ENCODE assay signal across 9 cellular contexts in the genomic region with DNA sequence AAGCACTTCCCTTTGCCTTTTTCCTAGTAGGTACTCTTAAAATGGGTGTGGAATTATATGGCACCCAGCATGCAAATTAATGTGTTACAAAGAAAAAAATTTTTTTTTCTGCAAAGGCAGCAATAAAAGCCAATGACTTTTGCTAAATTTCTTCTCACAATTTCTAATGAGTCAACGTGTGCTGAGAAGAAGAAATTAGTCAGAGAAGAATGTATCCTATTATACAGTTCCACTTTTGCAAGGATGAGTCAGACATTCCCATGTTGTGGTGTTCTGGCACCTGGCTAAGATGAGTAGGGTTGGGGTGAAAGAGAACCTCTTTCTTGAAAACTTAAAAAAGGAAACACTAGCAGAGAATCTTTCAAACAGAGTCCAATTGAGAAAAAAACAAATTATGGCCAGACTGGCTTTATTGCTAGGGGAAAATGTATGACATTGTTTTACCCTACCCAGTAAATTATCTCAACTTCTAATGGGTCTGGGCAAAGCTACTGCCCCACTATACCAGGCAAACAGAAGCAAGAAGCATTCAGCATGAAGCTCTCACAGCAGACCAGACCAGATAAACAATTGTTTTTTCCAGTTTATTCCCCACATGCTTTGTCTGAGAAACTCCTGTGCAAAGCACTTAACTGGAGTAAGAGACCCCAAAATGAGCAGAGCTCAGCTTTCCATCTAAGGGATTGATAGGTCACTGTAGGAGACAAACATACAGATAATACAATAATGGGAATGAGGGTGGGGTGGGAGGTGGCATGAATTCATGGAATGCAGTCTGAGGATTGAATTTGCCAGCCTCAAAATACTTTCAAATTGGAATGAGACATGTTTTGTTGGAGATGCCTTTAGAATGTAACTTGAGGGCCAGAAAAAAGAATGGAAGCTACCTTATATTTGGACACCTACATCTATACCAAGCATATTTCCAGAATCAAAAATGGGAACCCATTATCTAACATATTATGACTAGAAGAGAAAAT.
A peak's percentile ranks its signal among the peaks of the same experiment; 100 is the strongest.
DNase-seq lines count a peak whose midpoint lies in the region; ATAC-seq and TF ChIP-seq lines count a peak whose summit lies in the region.
"Had no signal": no experiment of that assay in that cellular context is flagged by ENCODE, and none has a peak within 500 bp of the region (broad histone marks: within the 10 kb centered on the region; RNA-seq: fewer than 3 reads in every experiment).

No MANE protein-coding gene starts in this region.

- no peaks in the 10 kb centered on the region for H3K27me3 ChIP-seq in BJ (ENCODE audit: control insufficient read depth, insufficient read depth, low read length)
- no peaks in the 10 kb centered on the region for H3K27me3 ChIP-seq in mesendoderm (ENCODE audit: insufficient read depth, low read length, poor library complexity)
- no peaks in the 10 kb centered on the region for H3K27me3 ChIP-seq in esophagus muscularis mucosa

- H3K4me3 ChIP-seq in BJ (ENCODE audit: low read depth, low read length), result no peak overlapping the region
- no peak overlapping the region for H3K4me3 ChIP-seq in mesendoderm (ENCODE audit: low read length)
- H3K4me3 ChIP-seq in esophagus muscularis mucosa, result no peak overlapping the region

- peak overlapping the region; percentile 63 for H3K4me3 Mint-ChIP-seq in activated naive CD8-positive, alpha-beta T cell
- no peak overlapping the region for H3K4me3 Mint-ChIP-seq in WTC11
- H3K4me3 Mint-ChIP-seq: central memory CD8-positive, alpha-beta T cell had no signal

- H3K27ac Mint-ChIP-seq in activated naive CD8-positive, alpha-beta T cell, result peak overlapping the region; percentile 93
- H3K27ac Mint-ChIP-seq in WTC11, result no peak overlapping the region

- peak; percentile 61 for ATAC-seq in HG03442 (IDR thresholded peaks at IDR 0.05; ENCODE audit: unreplicated experiment)
- no peak for ATAC-seq in WTC11

- H3K9ac ChIP-seq in mesendoderm (ENCODE audit: low read length), result no peak overlapping the region

- no peaks in the 10 kb centered on the region for H3K79me2 ChIP-seq in mesendoderm (ENCODE audit: control insufficient read depth, insufficient read depth, low read length)

- peak overlapping the region; percentile 87 for H2BK15ac ChIP-seq in mesendoderm (replicated peaks; ENCODE audit: low read depth)

- H3K36me3 Mint-ChIP-seq in activated naive CD8-positive, alpha-beta T cell, result peaks cover 2% of the 10 kb centered on the region
- H3K36me3 Mint-ChIP-seq in WTC11, result no peaks in the 10 kb centered on the region

- peak; percentile 70 for DNase-seq in BJ (ENCODE audit: low read depth)
- DNase-seq in mesendoderm, result no peak
- no peak for DNase-seq in WTC11 (ENCODE audit: low spot score)
- DNase-seq in retina, result no peak
- no peak for DNase-seq in NCI-H1694 treated with DMSO at 0.1 percent for 48 hours (lab: John Stamatoyannopoulos, UW)
- no peak for DNase-seq in esophagus muscularis mucosa (ENCODE audit: extremely low spot score)

- no peak overlapping the region for H2BK5ac ChIP-seq in mesendoderm (ENCODE audit: low read length)

- H3K9me3 Mint-ChIP-seq in activated naive CD8-positive, alpha-beta T cell (ENCODE audit: low read depth), result peaks cover 3% of the 10 kb centered on the region
- H3K9me3 Mint-ChIP-seq in WTC11, result peaks cover 9% of the 10 kb centered on the region
- H3K9me3 Mint-ChIP-seq: central memory CD8-positive, alpha-beta T cell had no signal

- H2AK5ac ChIP-seq in mesendoderm (ENCODE audit: low read length), result no peak overlapping the region

- H3K23ac ChIP-seq in mesendoderm (ENCODE audit: low read length), result no peak overlapping the region

- peaks cover 35% of the 10 kb centered on the region for H3K4me1 Mint-ChIP-seq in activated naive CD8-positive, alpha-beta T cell (ENCODE audit: low read depth)
- H3K4me1 Mint-ChIP-seq in WTC11, result peaks cover 32% of the 10 kb centered on the region

- no peak for TF ChIP-seq EP300 in esophagus muscularis mucosa (IDR thresholded peaks at IDR 0.05)

- H4K8ac ChIP-seq in mesendoderm (ENCODE audit: low read depth, low read length), result no peak overlapping the region

- intact Hi-C loops in esophagus muscularis mucosa (cut with DNase I), result no loop called here

- H3K18ac ChIP-seq in mesendoderm (ENCODE audit: low read length), result peak overlapping the region; percentile 70

- no peaks in the 10 kb centered on the region for H3K9me3 ChIP-seq in esophagus muscularis mucosa

- peak overlapping the region; percentile 2 for H2BK120ac ChIP-seq in mesendoderm (ENCODE audit: low read depth, low read length)

- no peaks in the 10 kb centered on the region for H3K79me1 ChIP-seq in mesendoderm (ENCODE audit: low read length)

- no peak overlapping the region for H4K5ac ChIP-seq in mesendoderm (ENCODE audit: low read length)

- POLR2A ChIA-PET in BJ (lab: Charles Lee), result interaction anchor here (0.6 kb wide), 1 partner anchor 274 kb away, joined by 4 read pairs; no protein-coding TSS in a partner anchor
- POLR2A ChIA-PET in WTC11 (lab: Charles Lee), result no interaction called here

- peaks cover 1% of the 10 kb centered on the region for H3K27me3 Mint-ChIP-seq in activated naive CD8-positive, alpha-beta T cell
- H3K27me3 Mint-ChIP-seq in WTC11 (ENCODE audit: low read depth), result peaks cover 8% of the 10 kb centered on the region; the same call in 1 of the 2 replicates

- no peak overlapping the region for H3K4me2 ChIP-seq in mesendoderm (ENCODE audit: low read length)

- TF ChIP-seq CTCF in BJ (IDR thresholded peaks at IDR 0.05; ENCODE audit: insufficient read depth, low read depth, low read length) (no peak), WTC11 (IDR thresholded peaks at IDR 0.05) (no peak), esophagus muscularis mucosa (IDR thresholded peaks at IDR 0.05) (no peak)

- peaks cover 3% of the 10 kb centered on the region for H3K4me1 ChIP-seq in mesendoderm (ENCODE audit: control insufficient read depth, low read depth, low read length)
- H3K4me1 ChIP-seq in esophagus muscularis mucosa, result peaks cover 0 to 6% (median 0%) of the 10 kb centered on the region in 4 donors

- no peak overlapping the region for H3K27ac ChIP-seq in mesendoderm (ENCODE audit: low read depth, low read length)
- H3K27ac ChIP-seq in esophagus muscularis mucosa (replicated peaks in 1 of 4), result no peak overlapping the region

- H3K36me3 ChIP-seq in BJ (ENCODE audit: control insufficient read depth, insufficient read depth, low read length) (no peaks in the 10 kb centered on the region), mesendoderm (ENCODE audit: control insufficient read depth, insufficient read depth, low read length) (no peaks in the 10 kb centered on the region), esophagus muscularis mucosa (no peaks in the 10 kb centered on the region)

- no peak overlapping the region for H3K56ac ChIP-seq in mesendoderm (ENCODE audit: low read length)

- WGBS in mesendoderm (ENCODE audit: extremely low coverage, insufficient coverage, low lambda C conversion rate), result no CpG with 5 or more reads among the region's 1 CpG
- WGBS in esophagus muscularis mucosa, result 4% methylated on average over 1 of the region's 1 CpG

- CTCF ChIA-PET in BJ (lab: Yijun Ruan, JAX), result interaction anchor here (0.9 kb wide), 1 partner anchor 279 kb away, joined by 3 read pairs; no protein-coding TSS in a partner anchor
- CTCF ChIA-PET in WTC11 (lab: Charles Lee), result no interaction called here

- H3K4ac ChIP-seq in mesendoderm (ENCODE audit: low read depth, low read length), result no peak overlapping the region

- TF ChIP-seq POLR2A in esophagus muscularis mucosa (IDR thresholded peaks at IDR 0.05; ENCODE audit: low read depth), result no peak

TF ChIP-seq in WTC11, 78 proteins besides CTCF, POLR2A, EP300 and RAD21:
- TF ChIP-seq JAZF1 (CRISPR knock-in tag; IDR thresholded peaks at IDR 0.05) (no peak), RELA (CRISPR knock-in tag; IDR thresholded peaks at IDR 0.05; ENCODE audit: borderline replicate concordance) (no peak), JUN (CRISPR knock-in tag; IDR thresholded peaks at IDR 0.05) (no peak), ELF4 (CRISPR knock-in tag; IDR thresholded peaks at IDR 0.05; ENCODE audit: low read depth) (no peak)
- TF ChIP-seq, protein P1, sequence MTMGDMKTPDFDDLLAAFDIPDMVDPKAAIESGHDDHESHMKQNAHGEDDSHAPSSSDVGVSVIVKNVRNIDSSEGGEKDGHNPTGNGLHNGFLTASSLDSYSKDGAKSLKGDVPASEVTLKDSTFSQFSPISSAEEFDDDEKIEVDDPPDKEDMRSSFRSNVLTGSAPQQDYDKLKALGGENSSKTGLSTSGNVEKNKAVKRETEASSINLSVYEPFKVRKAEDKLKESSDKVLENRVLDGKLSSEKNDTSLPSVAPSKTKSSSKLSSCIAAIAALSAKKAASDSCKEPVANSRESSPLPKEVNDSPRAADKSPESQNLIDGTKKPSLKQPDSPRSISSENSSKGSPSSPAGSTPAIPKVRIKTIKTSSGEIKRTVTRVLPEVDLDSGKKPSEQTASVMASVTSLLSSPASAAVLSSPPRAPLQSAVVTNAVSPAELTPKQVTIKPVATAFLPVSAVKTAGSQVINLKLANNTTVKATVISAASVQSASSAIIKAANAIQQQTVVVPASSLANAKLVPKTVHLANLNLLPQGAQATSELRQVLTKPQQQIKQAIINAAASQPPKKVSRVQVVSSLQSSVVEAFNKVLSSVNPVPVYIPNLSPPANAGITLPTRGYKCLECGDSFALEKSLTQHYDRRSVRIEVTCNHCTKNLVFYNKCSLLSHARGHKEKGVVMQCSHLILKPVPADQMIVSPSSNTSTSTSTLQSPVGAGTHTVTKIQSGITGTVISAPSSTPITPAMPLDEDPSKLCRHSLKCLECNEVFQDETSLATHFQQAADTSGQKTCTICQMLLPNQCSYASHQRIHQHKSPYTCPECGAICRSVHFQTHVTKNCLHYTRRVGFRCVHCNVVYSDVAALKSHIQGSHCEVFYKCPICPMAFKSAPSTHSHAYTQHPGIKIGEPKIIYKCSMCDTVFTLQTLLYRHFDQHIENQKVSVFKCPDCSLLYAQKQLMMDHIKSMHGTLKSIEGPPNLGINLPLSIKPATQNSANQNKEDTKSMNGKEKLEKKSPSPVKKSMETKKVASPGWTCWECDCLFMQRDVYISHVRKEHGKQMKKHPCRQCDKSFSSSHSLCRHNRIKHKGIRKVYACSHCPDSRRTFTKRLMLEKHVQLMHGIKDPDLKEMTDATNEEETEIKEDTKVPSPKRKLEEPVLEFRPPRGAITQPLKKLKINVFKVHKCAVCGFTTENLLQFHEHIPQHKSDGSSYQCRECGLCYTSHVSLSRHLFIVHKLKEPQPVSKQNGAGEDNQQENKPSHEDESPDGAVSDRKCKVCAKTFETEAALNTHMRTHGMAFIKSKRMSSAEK (CRISPR knock-in tag; IDR thresholded peaks at IDR 0.05; ENCODE audit: borderline replicate concordance), result no peak
